Comparison of ENCODE assay signal across 18 cellular contexts in genomic region chr5:121937762-121938161, GRCh38.
"Had no signal": no experiment of that assay in that cellular context is flagged by ENCODE, and none has a peak within 500 bp of the region (broad histone marks: within the 10 kb centered on the region; RNA-seq: fewer than 3 reads in every experiment).

No MANE protein-coding gene starts in this region.

- H3K4me3 ChIP-seq: adrenal gland, left lung, mucosa of descending colon, pancreas, thoracic aorta, upper lobe of right lung had no signal

- H3K27ac ChIP-seq: adrenal gland, left lung, pancreas, thoracic aorta, upper lobe of right lung had no signal

- DNase-seq: activated B cell treated with CpG ODN at 0.5 μM for 24 hours; activated CD4-positive, alpha-beta T cell treated with anti-CD3 and anti-CD28 coated beads for 48 hours; activated CD8-positive, alpha-beta T cell treated with anti-CD3 and anti-CD28 coated beads for 36 hours; activated effector memory CD4-positive, alpha-beta T cell treated with Interleukin-2 at 50 U/mL for 16 hours; activated naive CD4-positive, alpha-beta T cell treated with anti-CD3 and anti-CD28 coated beads, Interleukin-2, amount 50 U/mL, for 16 hours; activated T-cell treated with anti-CD3 and anti-CD28 coated beads, Interleukin-2, amount 50 U/mL, for 4 hours; adrenal gland; central memory CD4-positive, alpha-beta T cell; cortex of kidney; effector CD8-positive, alpha-beta T cell; left lung; mucosa of descending colon; naive thymus-derived CD8-positive, alpha-beta T cell; pancreas; stimulated activated CD4-positive, alpha-beta T cell treated with anti-CD3 and anti-CD28 coated beads, Interleukin-1b, Interleukin-23, amount 100 ng/mL, for 48 hours; upper lobe of right lung had no signal

- H3K27me3 ChIP-seq: adrenal gland, left lung, upper lobe of right lung had no signal

- H3K4me1 ChIP-seq: adrenal gland, left lung, pancreas, upper lobe of right lung had no signal

- ATAC-seq: activated CD8-positive, alpha-beta T cell treated with anti-CD3 and anti-CD28 coated beads for 36 hours; activated T-cell treated with anti-CD3 and anti-CD28 coated beads, Interleukin-2, amount 50 U/mL, for 4 hours; left lung; mucosa of descending colon; naive thymus-derived CD8-positive, alpha-beta T cell; pancreas; sciatic nerve; upper lobe of right lung had no signal

- H3K36me3 ChIP-seq: adrenal gland, left lung, pancreas, thoracic aorta, upper lobe of right lung had no signal

- H3K9me3 ChIP-seq: adrenal gland, left lung, mucosa of descending colon, pancreas, thoracic aorta, upper lobe of right lung had no signal
